In the genomic region with DNA sequence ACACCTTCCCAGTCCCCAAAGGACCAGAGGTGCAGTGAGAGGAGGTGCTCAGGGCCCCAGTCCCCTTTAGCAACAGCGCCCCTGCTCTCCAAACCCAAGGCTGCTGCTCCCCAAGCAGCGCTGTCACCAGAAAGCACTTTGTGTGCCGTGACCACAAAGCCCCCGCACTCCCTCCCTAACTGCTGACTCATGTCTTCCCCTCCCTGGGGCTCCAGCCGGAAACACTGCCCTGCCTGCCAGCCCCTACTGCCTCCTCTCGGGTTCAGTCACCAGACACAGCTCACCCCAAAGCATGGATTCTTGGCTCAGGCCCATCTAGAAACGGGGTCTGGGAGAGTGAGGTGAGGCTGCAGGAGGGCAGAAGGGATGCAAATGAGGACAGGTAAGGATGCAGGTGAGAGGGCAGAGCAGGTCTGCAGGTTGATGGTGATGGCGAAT, we compare ENCODE assay signal across 8 cellular contexts. TPM values are rescaled to one million over a fixed set of nuclear protein-coding genes. Genes with fewer than 3 reads are reported as not detected.
DNase-seq lines count a peak whose midpoint lies in the region; ATAC-seq, FAIRE-seq and TF ChIP-seq lines count a peak whose summit lies in the region.

No MANE protein-coding gene starts in this region.

- intact Hi-C loops in MCF 10A (cut with micrococcal nuclease): no loop called here
- intact Hi-C loops in lower lobe of right lung (cut with DNase I): no loop called here

- TF ChIP-seq CTCF in WTC11 (IDR thresholded peaks at IDR 0.05) (no peak), MCF 10A (IDR thresholded peaks at IDR 0.05; ENCODE audit: unreplicated experiment) (no peak), lower lobe of right lung (IDR thresholded peaks at IDR 0.05) (no peak)

- peak; percentile 77 for FAIRE-seq in HTR-8/SVneo (lab: Jason Lieb, UNC)

- H3K27ac ChIP-seq in lower lobe of right lung: no peak overlapping the region

- H3K36me3 Mint-ChIP-seq in WTC11 (peaks cover 3% of the 10 kb centered on the region), MCF 10A (ENCODE audit: insufficient read depth, unreplicated experiment) (peaks cover 94% of the 10 kb centered on the region)

- H3K36me3 ChIP-seq in lower lobe of right lung: peaks cover 53% of the 10 kb centered on the region

- H3K4me1 Mint-ChIP-seq in WTC11: peaks cover 25% of the 10 kb centered on the region
- H3K4me1 Mint-ChIP-seq in MCF 10A (ENCODE audit: insufficient read depth, unreplicated experiment): peaks cover 27% of the 10 kb centered on the region

- peaks cover 12% of the 10 kb centered on the region for H3K27me3 Mint-ChIP-seq in WTC11 (ENCODE audit: low read depth)
- H3K27me3 Mint-ChIP-seq in MCF 10A (ENCODE audit: insufficient read depth, unreplicated experiment): no peaks in the 10 kb centered on the region

- H3K27me3 ChIP-seq in lower lobe of right lung (ENCODE audit: low read depth): no peaks in the 10 kb centered on the region

- H3K4me3 Mint-ChIP-seq in WTC11 (peak overlapping the region; percentile 12; the same call in 1 of the 2 replicates), MCF 10A (ENCODE audit: unreplicated experiment) (no peak overlapping the region)

- peak; percentile 91 for DNase-seq in NK-92 treated with Interleukin-12 subunit alpha and Interleukin-12 subunit beta, amount 100 ng/mL, for 24 hours (lab: John Stamatoyannopoulos, UW)
- DNase-seq in NK-92 (lab: John Stamatoyannopoulos, UW; ENCODE audit: unreplicated experiment) (no peak), HTR-8/SVneo (ENCODE audit: insufficient read length, low spot score) (peak; percentile 95), WTC11 (ENCODE audit: low spot score) (peak; percentile 65), MCF 10A (ENCODE audit: unreplicated experiment) (peak; percentile 83), lower lobe of right lung (peak; percentile 73)
- DNase-seq in stimulated activated CD8-positive, alpha-beta memory T cell treated with anti-CD3 and anti-CD28 coated beads, Interleukin-7, amount 100 ng/mL, for 4 hours (ENCODE audit: low read depth in 2 of 2): peak; percentile 93 to 94

- peaks cover 22% of the 10 kb centered on the region for H3K9me3 Mint-ChIP-seq in WTC11
- H3K9me3 Mint-ChIP-seq in MCF 10A (ENCODE audit: unreplicated experiment): no peaks in the 10 kb centered on the region

- ATAC-seq in WTC11 (peak; percentile 82), lower lobe of right lung (peak; percentile 46 to 72), GM18520 (IDR thresholded peaks at IDR 0.05; ENCODE audit: unreplicated experiment) (no peak)

- no peaks in the 10 kb centered on the region for H3K9me3 ChIP-seq in lower lobe of right lung

- POLR2A ChIA-PET in WTC11 (lab: Charles Lee) (no interaction called here), MCF 10A (lab: Yijun Ruan, JAX) (no interaction called here)

- no TSS peak for BruUV-seq in MCF 10A (replicated peaks; lab: Mats Ljungman, UMichigan)

- H3K4me1 ChIP-seq in lower lobe of right lung: peaks cover 6% of the 10 kb centered on the region

- H3K27ac Mint-ChIP-seq in WTC11: 0 out of 2 replicates have a peak overlapping the region, but pooled peaks have one; percentile 12
- no peak overlapping the region for H3K27ac Mint-ChIP-seq in MCF 10A (ENCODE audit: low read depth, unreplicated experiment)

- no peak overlapping the region for H3K4me3 ChIP-seq in lower lobe of right lung

- CTCF ChIA-PET in WTC11 (lab: Charles Lee) (interaction anchor here (0.6 to 1.8 kb wide), 4 partner anchors 14 to 189 kb away, joined by 3 to 6 read pairs (median 4); no protein-coding TSS in a partner anchor), MCF 10A (lab: Yijun Ruan, JAX) (interaction anchor here (0.7 kb wide), 2 partner anchors 152 to 599 kb away, joined by 3 to 4 read pairs; no protein-coding TSS in a partner anchor)

TF ChIP-seq in WTC11, 78 proteins besides CTCF, POLR2A, EP300 and RAD21:
- TF ChIP-seq SP1 (CRISPR knock-in tag; conservative IDR thresholded peaks at IDR 0.05) (no peak), PRRX2 (CRISPR knock-in tag; IDR thresholded peaks at IDR 0.05) (no peak), NFE2L1 (CRISPR knock-in tag; IDR thresholded peaks at IDR 0.05) (peak; percentile 89), ATF1 (CRISPR knock-in tag; IDR thresholded peaks at IDR 0.05) (no peak), NR3C1 (CRISPR knock-in tag; conservative IDR thresholded peaks at IDR 0.05; ENCODE audit: low read depth) (no peak), KAT7 (CRISPR knock-in tag; IDR thresholded peaks at IDR 0.05; ENCODE audit: borderline replicate concordance) (no peak), FOXK1 (CRISPR knock-in tag; IDR thresholded peaks at IDR 0.05) (no peak), ETV6 (CRISPR knock-in tag; IDR thresholded peaks at IDR 0.05) (no peak)

RNA-seq across cellular contexts. Expression of a gene that starts 4.9 kb away (rescaled TPM):
- total RNA-seq in WTC11 (2021): 0.13 to 0.27 TPM (median 0.27 TPM) in 3 replicates
- total RNA-seq in MCF 10A (2022): 12.1 and 12.2 TPM in 2 replicates
- total RNA-seq in lower lobe of right lung: 3.3 TPM

RNA-seq across cellular contexts. Expression of a gene that starts 45.6 kb away (rescaled TPM):
- total RNA-seq in WTC11 (2021): 7.0 to 9.3 TPM (median 8.9 TPM) in 3 replicates
- 842 and 872 TPM in 2 replicates for total RNA-seq in MCF 10A (2022)
- 1,321 TPM for total RNA-seq in lower lobe of right lung

Comparison
In these comparisons a context has a peak if more than half of its experiments do, and no peak if none do; other contexts are left out.
1. RNA of a gene that starts 45.6 kb away (total RNA-seq): 1,321 TPM in lower lobe of right lung (single experiment) and 842 to 872 TPM in MCF 10A; 7.0 to 9.3 TPM in WTC11; every median in the first group is over 10 times any median in the second.